ENCODE assay signal across 10 cellular contexts in the genomic region with DNA sequence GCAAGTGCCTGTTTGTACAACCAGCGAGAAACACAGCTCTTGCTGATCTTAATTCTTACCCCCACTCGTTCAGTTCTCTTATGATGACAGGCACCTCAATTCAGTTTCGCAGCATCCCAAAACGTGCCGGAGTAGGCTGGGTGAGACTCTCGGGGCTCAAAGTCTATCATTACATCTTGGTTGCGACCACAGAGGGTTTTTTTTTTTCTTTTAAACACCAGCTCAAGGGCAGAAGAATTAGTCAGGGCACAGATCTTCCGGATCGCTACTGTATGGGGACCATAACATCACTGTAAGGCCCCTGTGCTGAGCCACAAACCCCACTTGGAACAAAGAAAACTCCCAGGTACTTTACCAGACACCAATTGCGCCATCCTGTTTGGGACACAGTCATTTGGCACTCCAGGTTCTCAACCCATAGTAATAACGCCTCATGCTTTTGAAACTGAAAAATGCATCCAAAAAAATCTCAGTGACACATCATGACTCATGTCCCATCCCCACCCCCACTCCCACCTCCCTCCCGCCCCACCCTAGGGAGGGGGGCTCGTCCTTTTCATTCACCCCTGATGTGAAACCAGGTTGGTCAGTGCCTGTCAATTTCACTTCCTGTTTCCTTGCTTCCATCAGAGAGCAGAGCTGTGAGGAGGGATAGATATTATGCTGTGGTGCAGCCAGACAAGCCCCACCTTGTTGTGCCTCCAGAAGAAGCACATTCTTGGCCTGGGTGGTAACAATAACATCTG. TPM values are rescaled to one million over a fixed set of nuclear protein-coding genes. Genes with fewer than 3 reads are reported as not detected.
DNase-seq lines count a peak whose midpoint lies in the region; ATAC-seq and FAIRE-seq lines count a peak whose summit lies in the region.
"Had no signal": no experiment of that assay in that cellular context is flagged by ENCODE, and none has a peak within 500 bp of the region (broad histone marks: within the 10 kb centered on the region; RNA-seq: fewer than 3 reads in every experiment).

No MANE protein-coding gene starts in this region.

- peak overlapping the region; percentile 81 for H3K4me3 ChIP-seq in CD4-positive, CD25-positive, alpha-beta regulatory T cell (ENCODE audit: low read depth, low read length)

- peaks cover 27 to 80% (median 46%) of the 10 kb centered on the region in 4 donors for H3K4me1 Mint-ChIP-seq in CD4-positive, CD25-positive, alpha-beta regulatory T cell

- H3K9me3 Mint-ChIP-seq in CD4-positive, CD25-positive, alpha-beta regulatory T cell: no peaks in the 10 kb centered on the region

- H3K36me3 Mint-ChIP-seq in CD4-positive, CD25-positive, alpha-beta regulatory T cell: peaks cover 7% of the 10 kb centered on the region

- H3K27me3 Mint-ChIP-seq in CD4-positive, CD25-positive, alpha-beta regulatory T cell: no peaks in the 10 kb centered on the region

- peak in 2 of 3 donors; percentile 62 to 78 for DNase-seq in CD4-positive, CD25-positive, alpha-beta regulatory T cell
- peak; percentile 25 for DNase-seq in HTR-8/SVneo (ENCODE audit: insufficient read length, low spot score)
- peak; percentile 75 to 79 for DNase-seq in activated CD4-positive, alpha-beta T cell treated with anti-CD3 and anti-CD28 coated beads, Interleukin-2, amount 50 U/mL, for 4 hours
- peak; percentile 70 to 88 for DNase-seq in stimulated activated CD8-positive, alpha-beta memory T cell treated with anti-CD3 and anti-CD28 coated beads, Interleukin-7, amount 100 ng/mL, for 48 hours (ENCODE audit: extremely low read depth in 1 of 2, low read depth in 1 of 2)
- no peak for DNase-seq in NCI-H446 treated with DMSO at 0.1 percent for 48 hours (lab: John Stamatoyannopoulos, UW)
- DNase-seq in AML-193 (lab: John Stamatoyannopoulos, UW): no peak

- no peaks in the 10 kb centered on the region for H3K27me3 ChIP-seq in CD4-positive, CD25-positive, alpha-beta regulatory T cell (ENCODE audit: control insufficient read depth, insufficient read depth, low read length)

- H3K4me3 Mint-ChIP-seq in CD4-positive, CD25-positive, alpha-beta regulatory T cell: peak overlapping the region; percentile 67 to 91 (median 84)

- H3K27ac Mint-ChIP-seq in CD4-positive, CD25-positive, alpha-beta regulatory T cell: peak overlapping the region; percentile 92 to 97 (median 96)

- peak; percentile 75 to 77 for ATAC-seq in CD4-positive, CD25-positive, alpha-beta regulatory T cell (ENCODE audit: low read depth in 2 of 2)
- ATAC-seq in GM21515 (IDR thresholded peaks at IDR 0.05; ENCODE audit: unreplicated experiment): peak; percentile 73
- ATAC-seq in esophagus mucosa: peak; percentile 90

- H3K27ac ChIP-seq in CD4-positive, CD25-positive, alpha-beta regulatory T cell (ENCODE audit: insufficient read depth, low read length, poor library complexity, severe bottlenecking): peak overlapping the region; percentile 78

- FAIRE-seq in HTR-8/SVneo (lab: Jason Lieb, UNC): no peak
- FAIRE-seq: endothelial cell of umbilical vein had no signal

- no peaks in the 10 kb centered on the region for H3K36me3 ChIP-seq in CD4-positive, CD25-positive, alpha-beta regulatory T cell (ENCODE audit: control insufficient read depth, insufficient read depth, low read length)

- H3K4me1 ChIP-seq in CD4-positive, CD25-positive, alpha-beta regulatory T cell (ENCODE audit: control insufficient read depth, insufficient read depth, low read length, poor library complexity, severe bottlenecking): peaks cover 37% of the 10 kb centered on the region
- H3K4me1 ChIP-seq: Caco-2 had no signal

- H3K9me3 ChIP-seq in CD4-positive, CD25-positive, alpha-beta regulatory T cell (ENCODE audit: control insufficient read depth in 2 of 2, low read length in 2 of 2): no peaks in the 10 kb centered on the region
- H3K9me3 ChIP-seq: Caco-2 had no signal

RNA-seq across cellular contexts. Expression of a gene that starts 41.0 kb away (rescaled TPM):
- 390 TPM for total RNA-seq in CD4-positive, CD25-positive, alpha-beta regulatory T cell
- polyA plus RNA-seq in CD4-positive, CD25-positive, alpha-beta regulatory T cell: 100 to 1,000 TPM; 150 to 253 (median 213) TPM
- 0.48 TPM for total RNA-seq in esophagus mucosa
- total RNA-seq: Caco-2, endothelial cell of umbilical vein had no signal
- polyA plus RNA-seq: endothelial cell of umbilical vein had no signal

Comparison
In these comparisons a context has a peak if more than half of its experiments do, and no peak if none do; other contexts are left out.
1. DNase-seq: peak in CD4-positive, CD25-positive, alpha-beta regulatory T cell (2 of 3), HTR-8/SVneo (single experiment), activated CD4-positive, alpha-beta T cell treated with anti-CD3 and anti-CD28 coated beads, Interleukin-2, amount 50 U/mL, for 4 hours (2 of 2) and stimulated activated CD8-positive, alpha-beta memory T cell treated with anti-CD3 and anti-CD28 coated beads, Interleukin-7, amount 100 ng/mL, for 48 hours (2 of 2); none in NCI-H446 treated with DMSO at 0.1 percent for 48 hours (single experiment) and AML-193 (0 of 2).
2. RNA of a gene that starts 41.0 kb away (total RNA-seq): 390 TPM in CD4-positive, CD25-positive, alpha-beta regulatory T cell (single experiment); 0.48 TPM in esophagus mucosa (single experiment); every median in the first group is over 100 times any median in the second.
3. Peak in every context shown above with its lines, with median percentiles within 50 percentile points of each other: ATAC-seq.